Comparison of ENCODE assay signal across 1 cellular context in the genomic region with DNA sequence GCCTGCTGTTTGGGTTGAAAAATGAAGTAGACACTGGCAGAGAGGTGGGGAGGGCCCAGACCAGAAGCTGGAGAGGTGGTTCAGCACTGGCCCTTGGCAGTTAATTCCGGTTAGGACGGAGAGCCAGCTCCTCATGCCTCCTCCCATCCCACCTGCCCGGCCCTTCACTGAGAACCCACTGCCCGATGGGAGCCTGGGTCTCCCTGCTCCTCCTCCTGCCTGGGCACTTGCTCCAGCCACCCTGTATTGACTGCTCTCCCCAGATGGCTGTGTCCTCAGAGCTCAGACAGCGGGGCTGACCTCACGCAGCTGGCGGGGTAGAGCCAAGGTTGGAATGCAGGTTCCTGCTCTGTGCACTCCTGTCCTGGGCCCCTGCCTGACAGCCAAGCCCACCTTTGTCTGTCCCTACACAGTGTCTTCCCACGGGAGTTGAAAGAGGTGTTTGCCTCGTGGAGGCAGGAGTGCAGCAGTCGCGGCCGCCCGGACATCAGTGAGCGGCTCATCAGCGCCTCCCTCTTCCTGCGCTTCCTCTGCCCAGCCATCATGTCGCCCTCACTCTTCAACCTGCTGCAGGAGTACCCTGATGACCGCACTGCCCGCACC.
TF ChIP-seq lines count a peak whose summit lies in the region.

No MANE protein-coding gene starts in this region.

TF ChIP-seq in endothelial cell of umbilical vein, 7 proteins besides CTCF, POLR2A, EP300 and RAD21:
- no peak for TF ChIP-seq JUN (IDR thresholded peaks at IDR 0.05; ENCODE audit: borderline replicate concordance, insufficient read depth, insufficient read length, low read depth)
- no peak for TF ChIP-seq EZH2 (IDR thresholded peaks at IDR 0.05; ENCODE audit: borderline replicate concordance, low read depth, low read length, severe bottlenecking)
- TF ChIP-seq MYC (IDR thresholded peaks at IDR 0.05; ENCODE audit: low read depth, low read length): no peak
- TF ChIP-seq POLR2AphosphoS5 (IDR thresholded peaks at IDR 0.05; ENCODE audit: insufficient read depth, low read depth, low read length): no peak
- TF ChIP-seq MAX (IDR thresholded peaks at IDR 0.05; ENCODE audit: insufficient read depth, insufficient read length): no peak
- TF ChIP-seq GATA2 (IDR thresholded peaks at IDR 0.05; ENCODE audit: insufficient read depth, insufficient read length, low read depth, low read length): no peak
- TF ChIP-seq FOS (IDR thresholded peaks at IDR 0.05; ENCODE audit: borderline replicate concordance, insufficient read depth, low read length): no peak
